ENCODE assay signal across 10 cellular contexts in genomic region chr1:230191079-230191478, GRCh38.
A peak's percentile ranks its signal among the peaks of the same experiment; 100 is the strongest.
DNase-seq lines count a peak whose midpoint lies in the region; ATAC-seq and TF ChIP-seq lines count a peak whose summit lies in the region.
"Had no signal": no experiment of that assay in that cellular context is flagged by ENCODE, and none has a peak within 500 bp of the region (broad histone marks: within the 10 kb centered on the region; RNA-seq: fewer than 3 reads in every experiment).

No MANE protein-coding gene starts in this region.

- H3K4me3 Mint-ChIP-seq in neural crest cell: no peak overlapping the region
- H3K4me3 Mint-ChIP-seq: activated naive CD8-positive, alpha-beta T cell had no signal

- no peaks in the 10 kb centered on the region for H3K27me3 Mint-ChIP-seq in neural crest cell (ENCODE audit: low read depth)
- H3K27me3 Mint-ChIP-seq: activated naive CD8-positive, alpha-beta T cell had no signal

- intact Hi-C loops in A673 (cut with micrococcal nuclease; ENCODE audit: unreplicated experiment): no loop called here

- no peaks in the 10 kb centered on the region for H3K27me3 ChIP-seq in A673 (replicated peaks; ENCODE audit: insufficient read depth, low read depth, low read length, poor library complexity)

- DNase-seq in AG20443 (ENCODE audit: low spot score) (peak; percentile 31), OCI-M2 (lab: John Stamatoyannopoulos, UW; ENCODE audit: unreplicated experiment) (peak; percentile 11), fibroblast of mammary gland (ENCODE audit: low read depth) (peak; percentile 88), neural crest cell (ENCODE audit: low read depth, low spot score) (no peak), HT-29 (ENCODE audit: low spot score) (no peak), A673 (ENCODE audit: low spot score) (no peak)
- DNase-seq: mammary epithelial cell had no signal

- peaks cover 45% of the 10 kb centered on the region for H3K4me1 ChIP-seq in A673 (ENCODE audit: insufficient read depth, low read length, poor library complexity, severe bottlenecking)

- H3K4me3 ChIP-seq in fibroblast of mammary gland (ENCODE audit: control insufficient read depth, low read depth, low read length): no peak overlapping the region
- H3K4me3 ChIP-seq in A673 (ENCODE audit: low read depth, low read length, poor library complexity, severe bottlenecking): no peak overlapping the region

- no peak overlapping the region for H3K27ac ChIP-seq in A673 (ENCODE audit: low read depth, low read length, poor library complexity, severe bottlenecking)

- H3K9me3 Mint-ChIP-seq in neural crest cell: no peaks in the 10 kb centered on the region

- ATAC-seq in HG03378 (IDR thresholded peaks at IDR 0.05; ENCODE audit: unreplicated experiment) (no peak), GM21786 (IDR thresholded peaks at IDR 0.05; ENCODE audit: unreplicated experiment) (no peak)

- BruUV-seq in A673 (replicated peaks; lab: Mats Ljungman, UMichigan): no TSS peak

- POLR2A ChIA-PET in A673 (lab: Charles Lee; ENCODE audit: low non-redundant PET): no interaction called here

- peaks cover 5% of the 10 kb centered on the region for H3K36me3 Mint-ChIP-seq in neural crest cell (ENCODE audit: low read depth)

- no peaks in the 10 kb centered on the region for H3K9me3 ChIP-seq in A673 (ENCODE audit: low read depth, low read length, poor library complexity, severe bottlenecking)

- TF ChIP-seq CTCF in fibroblast of mammary gland (conservative IDR thresholded peaks at IDR 0.05; ENCODE audit: control insufficient read depth, insufficient read depth, low read depth, low read length) (no peak), neural crest cell (conservative IDR thresholded peaks at IDR 0.05) (no peak), A673 (conservative IDR thresholded peaks at IDR 0.05; ENCODE audit: low read depth, low read length) (no peak)

- no peaks in the 10 kb centered on the region for H3K36me3 ChIP-seq in A673 (ENCODE audit: insufficient read depth, low read length, poor library complexity, severe bottlenecking)

- CTCF ChIA-PET in A673 (lab: Charles Lee): no interaction called here

- H3K27ac Mint-ChIP-seq in neural crest cell (ENCODE audit: unreplicated experiment): peak overlapping the region; percentile 35
- H3K27ac Mint-ChIP-seq: activated naive CD8-positive, alpha-beta T cell had no signal

- peaks cover 10% of the 10 kb centered on the region for H3K4me1 Mint-ChIP-seq in neural crest cell

Comparison
In these comparisons a context has a peak if more than half of its experiments do, and no peak if none do; other contexts are left out.
1. DNase-seq: peak in AG20443 (single experiment), OCI-M2 (single experiment) and fibroblast of mammary gland (single experiment); none in neural crest cell (single experiment), HT-29 (single experiment) and A673 (single experiment).